1 cellular context compared by ENCODE assay signal in the genomic region with DNA sequence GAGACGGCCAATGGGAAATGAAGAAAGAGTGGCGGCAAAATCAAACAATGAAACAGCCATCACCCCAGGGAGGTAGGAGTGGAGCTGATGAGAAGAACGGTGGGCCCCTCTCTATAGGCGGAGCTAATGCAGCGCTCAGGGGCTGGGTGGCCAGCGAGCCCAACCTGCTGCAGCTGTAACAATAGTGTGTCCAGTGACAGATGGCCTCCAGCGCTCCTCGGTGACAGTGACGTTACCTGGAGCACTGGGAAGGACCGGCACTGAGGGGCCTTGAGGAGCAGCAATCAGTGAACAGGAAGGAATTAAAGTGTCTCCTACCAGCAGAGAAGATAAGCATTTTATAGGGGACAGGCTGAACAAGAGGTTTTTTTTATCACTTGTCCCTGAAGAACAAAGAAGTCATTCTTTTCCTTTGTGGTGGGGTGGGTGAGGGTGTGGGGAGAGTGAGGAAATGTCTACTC.
A peak's percentile ranks its signal among the peaks of the same experiment; 100 is the strongest.
TF ChIP-seq lines count a peak whose summit lies in the region.

No MANE protein-coding gene starts in this region.

TF ChIP-seq in HepG2, 621 proteins besides CTCF, POLR2A, EP300 and RAD21 (continued from another document and continues in another):
- TF ChIP-seq, protein P1, sequence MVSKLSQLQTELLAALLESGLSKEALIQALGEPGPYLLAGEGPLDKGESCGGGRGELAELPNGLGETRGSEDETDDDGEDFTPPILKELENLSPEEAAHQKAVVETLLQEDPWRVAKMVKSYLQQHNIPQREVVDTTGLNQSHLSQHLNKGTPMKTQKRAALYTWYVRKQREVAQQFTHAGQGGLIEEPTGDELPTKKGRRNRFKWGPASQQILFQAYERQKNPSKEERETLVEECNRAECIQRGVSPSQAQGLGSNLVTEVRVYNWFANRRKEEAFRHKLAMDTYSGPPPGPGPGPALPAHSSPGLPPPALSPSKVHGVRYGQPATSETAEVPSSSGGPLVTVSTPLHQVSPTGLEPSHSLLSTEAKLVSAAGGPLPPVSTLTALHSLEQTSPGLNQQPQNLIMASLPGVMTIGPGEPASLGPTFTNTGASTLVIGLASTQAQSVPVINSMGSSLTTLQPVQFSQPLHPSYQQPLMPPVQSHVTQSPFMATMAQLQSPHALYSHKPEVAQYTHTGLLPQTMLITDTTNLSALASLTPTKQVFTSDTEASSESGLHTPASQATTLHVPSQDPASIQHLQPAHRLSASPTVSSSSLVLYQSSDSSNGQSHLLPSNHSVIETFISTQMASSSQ (IDR thresholded peaks at IDR 0.05; ENCODE audit: low read depth) = no peak
- TF ChIP-seq, protein P1 (CRISPR knock-in tag; IDR thresholded peaks at IDR 0.05; ENCODE audit: borderline replicate concordance) = peak; percentile 67
- TF ChIP-seq, protein P2, sequence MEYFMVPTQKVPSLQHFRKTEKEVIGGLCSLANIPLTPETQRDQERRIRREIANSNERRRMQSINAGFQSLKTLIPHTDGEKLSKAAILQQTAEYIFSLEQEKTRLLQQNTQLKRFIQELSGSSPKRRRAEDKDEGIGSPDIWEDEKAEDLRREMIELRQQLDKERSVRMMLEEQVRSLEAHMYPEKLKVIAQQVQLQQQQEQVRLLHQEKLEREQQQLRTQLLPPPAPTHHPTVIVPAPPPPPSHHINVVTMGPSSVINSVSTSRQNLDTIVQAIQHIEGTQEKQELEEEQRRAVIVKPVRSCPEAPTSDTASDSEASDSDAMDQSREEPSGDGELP (IDR thresholded peaks at IDR 0.05; ENCODE audit: borderline replicate concordance, low read depth) = peak; percentile 53; the same call in 1 of the 2 replicates
- TF ChIP-seq, protein P3, sequence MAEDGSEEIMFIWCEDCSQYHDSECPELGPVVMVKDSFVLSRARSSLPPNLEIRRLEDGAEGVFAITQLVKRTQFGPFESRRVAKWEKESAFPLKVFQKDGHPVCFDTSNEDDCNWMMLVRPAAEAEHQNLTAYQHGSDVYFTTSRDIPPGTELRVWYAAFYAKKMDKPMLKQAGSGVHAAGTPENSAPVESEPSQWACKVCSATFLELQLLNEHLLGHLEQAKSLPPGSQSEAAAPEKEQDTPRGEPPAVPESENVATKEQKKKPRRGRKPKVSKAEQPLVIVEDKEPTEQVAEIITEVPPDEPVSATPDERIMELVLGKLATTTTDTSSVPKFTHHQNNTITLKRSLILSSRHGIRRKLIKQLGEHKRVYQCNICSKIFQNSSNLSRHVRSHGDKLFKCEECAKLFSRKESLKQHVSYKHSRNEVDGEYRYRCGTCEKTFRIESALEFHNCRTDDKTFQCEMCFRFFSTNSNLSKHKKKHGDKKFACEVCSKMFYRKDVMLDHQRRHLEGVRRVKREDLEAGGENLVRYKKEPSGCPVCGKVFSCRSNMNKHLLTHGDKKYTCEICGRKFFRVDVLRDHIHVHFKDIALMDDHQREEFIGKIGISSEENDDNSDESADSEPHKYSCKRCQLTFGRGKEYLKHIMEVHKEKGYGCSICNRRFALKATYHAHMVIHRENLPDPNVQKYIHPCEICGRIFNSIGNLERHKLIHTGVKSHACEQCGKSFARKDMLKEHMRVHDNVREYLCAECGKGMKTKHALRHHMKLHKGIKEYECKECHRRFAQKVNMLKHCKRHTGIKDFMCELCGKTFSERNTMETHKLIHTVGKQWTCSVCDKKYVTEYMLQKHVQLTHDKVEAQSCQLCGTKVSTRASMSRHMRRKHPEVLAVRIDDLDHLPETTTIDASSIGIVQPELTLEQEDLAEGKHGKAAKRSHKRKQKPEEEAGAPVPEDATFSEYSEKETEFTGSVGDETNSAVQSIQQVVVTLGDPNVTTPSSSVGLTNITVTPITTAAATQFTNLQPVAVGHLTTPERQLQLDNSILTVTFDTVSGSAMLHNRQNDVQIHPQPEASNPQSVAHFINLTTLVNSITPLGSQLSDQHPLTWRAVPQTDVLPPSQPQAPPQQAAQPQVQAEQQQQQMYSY (CRISPR knock-in tag; IDR thresholded peaks at IDR 0.05) = no peak
- TF ChIP-seq, protein P4, sequence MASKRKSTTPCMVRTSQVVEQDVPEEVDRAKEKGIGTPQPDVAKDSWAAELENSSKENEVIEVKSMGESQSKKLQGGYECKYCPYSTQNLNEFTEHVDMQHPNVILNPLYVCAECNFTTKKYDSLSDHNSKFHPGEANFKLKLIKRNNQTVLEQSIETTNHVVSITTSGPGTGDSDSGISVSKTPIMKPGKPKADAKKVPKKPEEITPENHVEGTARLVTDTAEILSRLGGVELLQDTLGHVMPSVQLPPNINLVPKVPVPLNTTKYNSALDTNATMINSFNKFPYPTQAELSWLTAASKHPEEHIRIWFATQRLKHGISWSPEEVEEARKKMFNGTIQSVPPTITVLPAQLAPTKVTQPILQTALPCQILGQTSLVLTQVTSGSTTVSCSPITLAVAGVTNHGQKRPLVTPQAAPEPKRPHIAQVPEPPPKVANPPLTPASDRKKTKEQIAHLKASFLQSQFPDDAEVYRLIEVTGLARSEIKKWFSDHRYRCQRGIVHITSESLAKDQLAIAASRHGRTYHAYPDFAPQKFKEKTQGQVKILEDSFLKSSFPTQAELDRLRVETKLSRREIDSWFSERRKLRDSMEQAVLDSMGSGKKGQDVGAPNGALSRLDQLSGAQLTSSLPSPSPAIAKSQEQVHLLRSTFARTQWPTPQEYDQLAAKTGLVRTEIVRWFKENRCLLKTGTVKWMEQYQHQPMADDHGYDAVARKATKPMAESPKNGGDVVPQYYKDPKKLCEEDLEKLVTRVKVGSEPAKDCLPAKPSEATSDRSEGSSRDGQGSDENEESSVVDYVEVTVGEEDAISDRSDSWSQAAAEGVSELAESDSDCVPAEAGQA (IDR thresholded peaks at IDR 0.05; ENCODE audit: low read depth) = 0 out of 2 replicates have a peak, but pooled peaks have one; percentile 56
- TF ChIP-seq, protein P4 (CRISPR knock-in tag; IDR thresholded peaks at IDR 0.05; ENCODE audit: borderline replicate concordance) = no peak
- TF ChIP-seq SAP130 (CRISPR knock-in tag; IDR thresholded peaks at IDR 0.05; ENCODE audit: low read depth) = peak; percentile 36; the same call in 1 of the 2 replicates
- 0 out of 2 replicates have a peak, but pooled peaks have one; percentile 26 for TF ChIP-seq ZNF292 (CRISPR knock-in tag; IDR thresholded peaks at IDR 0.05; ENCODE audit: borderline replicate concordance, low read depth)
- TF ChIP-seq ZNF543 (CRISPR knock-in tag; IDR thresholded peaks at IDR 0.05) = 0 out of 2 replicates have a peak, but pooled peaks have one; percentile 21
- TF ChIP-seq PHF8 (CRISPR knock-in tag; IDR thresholded peaks at IDR 0.05) = 0 out of 2 replicates have a peak, but pooled peaks have one; percentile 8
- no peak for TF ChIP-seq SOX13 (IDR thresholded peaks at IDR 0.05)
- peak in 1 of 2 experiments; percentile 78; a peak in 1 of 4 replicates for TF ChIP-seq SOX13 (CRISPR knock-in tag; conservative IDR thresholded peaks at IDR 0.05 in 1 of 2, IDR thresholded peaks at IDR 0.05 in 1 of 2)
- TF ChIP-seq, protein P5, sequence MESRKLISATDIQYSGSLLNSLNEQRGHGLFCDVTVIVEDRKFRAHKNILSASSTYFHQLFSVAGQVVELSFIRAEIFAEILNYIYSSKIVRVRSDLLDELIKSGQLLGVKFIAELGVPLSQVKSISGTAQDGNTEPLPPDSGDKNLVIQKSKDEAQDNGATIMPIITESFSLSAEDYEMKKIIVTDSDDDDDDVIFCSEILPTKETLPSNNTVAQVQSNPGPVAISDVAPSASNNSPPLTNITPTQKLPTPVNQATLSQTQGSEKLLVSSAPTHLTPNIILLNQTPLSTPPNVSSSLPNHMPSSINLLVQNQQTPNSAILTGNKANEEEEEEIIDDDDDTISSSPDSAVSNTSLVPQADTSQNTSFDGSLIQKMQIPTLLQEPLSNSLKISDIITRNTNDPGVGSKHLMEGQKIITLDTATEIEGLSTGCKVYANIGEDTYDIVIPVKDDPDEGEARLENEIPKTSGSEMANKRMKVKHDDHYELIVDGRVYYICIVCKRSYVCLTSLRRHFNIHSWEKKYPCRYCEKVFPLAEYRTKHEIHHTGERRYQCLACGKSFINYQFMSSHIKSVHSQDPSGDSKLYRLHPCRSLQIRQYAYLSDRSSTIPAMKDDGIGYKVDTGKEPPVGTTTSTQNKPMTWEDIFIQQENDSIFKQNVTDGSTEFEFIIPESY (CRISPR knock-in tag; IDR thresholded peaks at IDR 0.05) = peak; percentile 83
- 0 out of 2 replicates have a peak, but pooled peaks have one; percentile 59 for TF ChIP-seq CHCHD3 (CRISPR knock-in tag; IDR thresholded peaks at IDR 0.05)
- TF ChIP-seq TBX3 (IDR thresholded peaks at IDR 0.05; ENCODE audit: borderline replicate concordance) = no peak
- TF ChIP-seq MBD4 (IDR thresholded peaks at IDR 0.05; ENCODE audit: borderline replicate concordance, low read length) = no peak
- TF ChIP-seq CBX2 (IDR thresholded peaks at IDR 0.05; ENCODE audit: low read depth, low read length) = no peak
- 0 out of 2 replicates have a peak, but pooled peaks have one; percentile 35 for TF ChIP-seq CBX2 (CRISPR knock-in tag; IDR thresholded peaks at IDR 0.05; ENCODE audit: low read depth)
- no peak for TF ChIP-seq ZNF557 (CRISPR knock-in tag; IDR thresholded peaks at IDR 0.05)
- no peak for TF ChIP-seq TBX2 (CRISPR knock-in tag; IDR thresholded peaks at IDR 0.05; ENCODE audit: borderline replicate concordance)
- TF ChIP-seq ISX (CRISPR knock-in tag; conservative IDR thresholded peaks at IDR 0.05) = no peak
- TF ChIP-seq, protein P6, sequence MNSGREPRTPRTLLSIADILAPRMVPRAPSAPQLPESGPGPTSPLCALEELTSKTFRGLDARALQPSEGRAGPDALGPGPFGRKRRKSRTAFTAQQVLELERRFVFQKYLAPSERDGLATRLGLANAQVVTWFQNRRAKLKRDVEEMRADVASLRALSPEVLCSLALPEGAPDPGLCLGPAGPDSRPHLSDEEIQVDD (CRISPR knock-in tag; IDR thresholded peaks at IDR 0.05; ENCODE audit: borderline replicate concordance) = no peak
- no peak for TF ChIP-seq MED1 (CRISPR knock-in tag; IDR thresholded peaks at IDR 0.05)
- TF ChIP-seq SRSF4 (IDR thresholded peaks at IDR 0.05; ENCODE audit: low read depth, low read length, poor library complexity, severe bottlenecking) = no peak
- 0 out of 2 replicates have a peak, but pooled peaks have one; percentile 6 for TF ChIP-seq ZNF614 (CRISPR knock-in tag; IDR thresholded peaks at IDR 0.05; ENCODE audit: borderline replicate concordance)
- TF ChIP-seq, protein P7, sequence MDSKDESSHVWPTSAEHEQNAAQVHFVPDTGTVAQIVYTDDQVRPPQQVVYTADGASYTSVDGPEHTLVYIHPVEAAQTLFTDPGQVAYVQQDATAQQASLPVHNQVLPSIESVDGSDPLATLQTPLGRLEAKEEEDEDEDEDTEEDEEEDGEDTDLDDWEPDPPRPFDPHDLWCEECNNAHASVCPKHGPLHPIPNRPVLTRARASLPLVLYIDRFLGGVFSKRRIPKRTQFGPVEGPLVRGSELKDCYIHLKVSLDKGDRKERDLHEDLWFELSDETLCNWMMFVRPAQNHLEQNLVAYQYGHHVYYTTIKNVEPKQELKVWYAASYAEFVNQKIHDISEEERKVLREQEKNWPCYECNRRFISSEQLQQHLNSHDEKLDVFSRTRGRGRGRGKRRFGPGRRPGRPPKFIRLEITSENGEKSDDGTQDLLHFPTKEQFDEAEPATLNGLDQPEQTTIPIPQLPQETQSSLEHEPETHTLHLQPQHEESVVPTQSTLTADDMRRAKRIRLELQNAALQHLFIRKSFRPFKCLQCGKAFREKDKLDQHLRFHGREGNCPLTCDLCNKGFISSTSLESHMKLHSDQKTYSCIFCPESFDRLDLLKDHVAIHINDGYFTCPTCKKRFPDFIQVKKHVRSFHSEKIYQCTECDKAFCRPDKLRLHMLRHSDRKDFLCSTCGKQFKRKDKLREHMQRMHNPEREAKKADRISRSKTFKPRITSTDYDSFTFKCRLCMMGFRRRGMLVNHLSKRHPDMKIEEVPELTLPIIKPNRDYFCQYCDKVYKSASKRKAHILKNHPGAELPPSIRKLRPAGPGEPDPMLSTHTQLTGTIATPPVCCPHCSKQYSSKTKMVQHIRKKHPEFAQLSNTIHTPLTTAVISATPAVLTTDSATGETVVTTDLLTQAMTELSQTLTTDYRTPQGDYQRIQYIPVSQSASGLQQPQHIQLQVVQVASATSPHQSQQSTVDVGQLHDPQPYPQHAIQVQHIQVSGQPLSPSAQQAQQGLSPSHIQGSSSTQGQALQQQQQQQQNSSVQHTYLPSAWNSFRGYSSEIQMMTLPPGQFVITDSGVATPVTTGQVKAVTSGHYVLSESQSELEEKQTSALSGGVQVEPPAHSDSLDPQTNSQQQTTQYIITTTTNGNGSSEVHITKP (CRISPR knock-in tag; IDR thresholded peaks at IDR 0.05; ENCODE audit: low read depth) = no peak
- TF ChIP-seq ZNF598 (CRISPR knock-in tag; IDR thresholded peaks at IDR 0.05; ENCODE audit: borderline replicate concordance) = no peak
